8 cellular contexts compared by ENCODE assay signal in genomic region chr6:38638941-38639497, GRCh38. TPM values are rescaled to one million over a fixed set of nuclear protein-coding genes. Genes with fewer than 3 reads are reported as not detected.
DNase-seq lines count a peak whose midpoint lies in the region; ATAC-seq and TF ChIP-seq lines count a peak whose summit lies in the region.

No MANE protein-coding gene starts in this region.

- no peaks in the 10 kb centered on the region for H3K9me3 Mint-ChIP-seq in CD4-positive, alpha-beta memory T cell

- peak; percentile 29 for ATAC-seq in GM21528 (IDR thresholded peaks at IDR 0.05; ENCODE audit: low FRiP score, unreplicated experiment)
- no peak for ATAC-seq in GM21786 (IDR thresholded peaks at IDR 0.05; ENCODE audit: unreplicated experiment)

- in situ Hi-C loops in brain microvascular endothelial cell (cut with HindIII; ENCODE audit: low pct_ligation_motif_present, low sequenced_read_pairs) = no loop called here

- CTCF ChIA-PET in CD4-positive, alpha-beta memory T cell (lab: Charles Lee; ENCODE audit: partially characterized antibody) = interaction anchor here (1.0 kb wide), 1 partner anchor 9 kb away, joined by 3 read pairs; no protein-coding TSS in a partner anchor

- H3K4me1 Mint-ChIP-seq in CD4-positive, alpha-beta memory T cell = peaks cover 36 to 71% (median 53%) of the 10 kb centered on the region in 4 donors

- H3K36me3 ChIP-seq in CD4-positive, alpha-beta memory T cell (ENCODE audit: insufficient read depth, low read length) = no peaks in the 10 kb centered on the region
- no peaks in the 10 kb centered on the region for H3K36me3 ChIP-seq in brain microvascular endothelial cell (replicated peaks)

- H3K36me3 Mint-ChIP-seq in CD4-positive, alpha-beta memory T cell = peaks cover 3 to 4% of the 10 kb centered on the region in 2 donors

- peak in 4 of 5 donors; percentile 72 to 86 (median 80) for DNase-seq in CD4-positive, alpha-beta memory T cell
- DNase-seq in HuH-7.5 (ENCODE audit: low spot score) = peak; percentile 19
- DNase-seq in brain microvascular endothelial cell = peak; percentile 38
- DNase-seq in islet precursor cell = peak; percentile 78
- DNase-seq in stimulated activated CD4-positive, alpha-beta T cell treated with anti-CD3 and anti-CD28 coated beads, Interleukin-1b, Interleukin-23, amount 100 ng/mL, for 24 hours (ENCODE audit: low read depth in 4 of 4, low spot score in 1 of 4) = peak; percentile 33 to 51 (median 38)

- TF ChIP-seq CTCF in VCaP (conservative IDR thresholded peaks at IDR 0.05) = no peak
- TF ChIP-seq CTCF in brain microvascular endothelial cell (IDR thresholded peaks at IDR 0.05; ENCODE audit: low read depth, low read length, missing control alignments) = no peak

- peak overlapping the region; percentile 90 to 100 for H3K4me3 ChIP-seq in CD4-positive, alpha-beta memory T cell (ENCODE audit: low read length in 2 of 2)
- peak overlapping the region; percentile 87 for H3K4me3 ChIP-seq in brain microvascular endothelial cell (ENCODE audit: low read depth, low read length)

- H3K4me1 ChIP-seq in CD4-positive, alpha-beta memory T cell (ENCODE audit: insufficient read depth, low read length) = peaks cover 48% of the 10 kb centered on the region

- no peaks in the 10 kb centered on the region for H3K27me3 ChIP-seq in CD4-positive, alpha-beta memory T cell (ENCODE audit: insufficient read depth, low read length)
- no peaks in the 10 kb centered on the region for H3K27me3 ChIP-seq in brain microvascular endothelial cell (replicated peaks)

- H3K4me3 Mint-ChIP-seq in CD4-positive, alpha-beta memory T cell = peak overlapping the region; percentile 86 to 95 (median 93)

- POLR2A ChIA-PET in CD4-positive, alpha-beta memory T cell (lab: Charles Lee; ENCODE audit: partially characterized antibody) = interaction anchor here (0.6 to 2.9 kb wide), 11 partner anchors 8 to 820 kb away, joined by 3 to 16 read pairs (median 4); partner anchors contain the start of genes GLO1 and ZFAND3

- H3K27ac ChIP-seq in CD4-positive, alpha-beta memory T cell (ENCODE audit: low read depth, low read length) = peak overlapping the region; percentile 97
- peak overlapping the region; percentile 91 for H3K27ac ChIP-seq in VCaP
- H3K27ac ChIP-seq in brain microvascular endothelial cell = peak overlapping the region; percentile 93

- no peaks in the 10 kb centered on the region for H3K9me3 ChIP-seq in CD4-positive, alpha-beta memory T cell (ENCODE audit: control insufficient read depth in 1 of 2, low read length in 2 of 2)

- H3K27ac Mint-ChIP-seq in CD4-positive, alpha-beta memory T cell = peak overlapping the region; percentile 88 to 99 (median 98)

- intact Hi-C loops in CD4-positive, alpha-beta memory T cell (cut with micrococcal nuclease) = loop anchor here (1.0 to 10.0 kb wide), 4 partner anchors 64 to 820 kb away; partner anchors contain the start of genes GLO1, SAYSD1 and ZFAND3

- H3K27me3 Mint-ChIP-seq in CD4-positive, alpha-beta memory T cell = no peaks in the 10 kb centered on the region

RNA-seq across cellular contexts. Expression of gene BTBD9, which starts 0.7 kb away (rescaled TPM):
- total RNA-seq in CD4-positive, alpha-beta memory T cell = 10 to 100 TPM; 39.7 to 40.4 TPM
- polyA plus RNA-seq in CD4-positive, alpha-beta memory T cell = 10 to 100 TPM in 1 of 2 donors, 1 to 10 TPM in 1; 5.2 to 24.9 TPM

Comparison
In these comparisons a context has a peak if more than half of its experiments do, and no peak if none do; other contexts are left out.
1. DNase-seq: peak in every context shown above with its lines; median percentile 80 in CD4-positive, alpha-beta memory T cell; 78 in islet precursor cell; 38 in brain microvascular endothelial cell; 38 in stimulated activated CD4-positive, alpha-beta T cell treated with anti-CD3 and anti-CD28 coated beads, Interleukin-1b, Interleukin-23, amount 100 ng/mL, for 24 hours; 19 in HuH-7.5.